ENCODE assay signal across 10 cellular contexts in the genomic region with DNA sequence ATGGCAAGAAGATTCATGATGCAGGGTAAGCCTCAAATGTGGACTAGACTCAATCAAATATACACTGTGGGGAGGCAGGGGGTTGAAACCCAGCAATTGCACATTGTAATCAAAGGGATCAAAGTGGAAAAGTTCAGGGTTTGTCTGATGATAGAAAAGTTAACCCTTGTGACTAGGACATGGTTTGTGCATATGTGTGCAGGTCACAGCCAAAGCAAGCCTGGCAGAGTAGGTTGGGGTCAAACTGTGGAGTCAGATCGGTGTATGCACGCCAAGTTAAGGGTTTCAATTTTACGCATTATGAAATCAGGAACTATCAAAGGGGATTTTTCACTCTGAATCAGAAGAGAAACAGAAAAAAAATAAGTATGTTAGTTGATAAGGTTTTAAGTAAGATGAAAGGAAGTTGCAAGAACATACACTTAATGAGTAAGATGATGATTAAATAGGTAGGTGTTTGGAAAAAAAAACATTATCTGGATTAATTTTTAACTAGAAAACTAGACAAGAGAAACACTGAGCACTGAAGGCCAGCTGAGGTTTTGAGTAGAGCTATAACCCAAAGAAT.
DNase-seq lines count a peak whose midpoint lies in the region; ATAC-seq and TF ChIP-seq lines count a peak whose summit lies in the region.
"Had no signal": no experiment of that assay in that cellular context is flagged by ENCODE, and none has a peak within 500 bp of the region (broad histone marks: within the 10 kb centered on the region; RNA-seq: fewer than 3 reads in every experiment).

No MANE protein-coding gene starts in this region.

- H3K4me3 ChIP-seq in right lobe of liver (peak overlapping the region in 2 of 3 donors; percentile 20 to 33), smooth muscle cell (no peak overlapping the region), OCI-LY7 (ENCODE audit: low read depth, low read length, poor library complexity, severe bottlenecking) (no peak overlapping the region)

- no TSS peak for BruUV-seq in OCI-LY7 (replicated peaks; lab: Mats Ljungman, UMichigan)

- no peak overlapping the region for H3K9ac ChIP-seq in smooth muscle cell (ENCODE audit: low read depth)

- DNase-seq in activated CD8-positive, alpha-beta memory T cell treated with anti-CD3 and anti-CD28 coated beads, Interleukin-2, amount 10 ng/mL, durations not matched to agents 7 days and 5 days, result peak; percentile 57
- no peak for DNase-seq in activated CD8-positive, alpha-beta memory T cell treated with anti-CD3 and anti-CD28 coated beads, Interleukin-2, amount 50 U/mL, for 4 hours
- peak; percentile 27 to 67 (median 50) for DNase-seq in right lobe of liver
- DNase-seq in retina, result no peak
- no peak for DNase-seq in smooth muscle cell (lab: John Stamatoyannopoulos, UW; ENCODE audit: unreplicated experiment)
- no peak for DNase-seq in OCI-LY7 (ENCODE audit: low spot score)
- DNase-seq: NCI-H510A treated with DMSO at 0.1 percent for 48 hours had no signal

- no peaks in the 10 kb centered on the region for H3F3A ChIP-seq in smooth muscle cell (ENCODE audit: low read depth)

- H3K4me1 ChIP-seq in right lobe of liver, result peaks cover 0 to 9% (median 0%) of the 10 kb centered on the region in 4 donors
- H3K4me1 ChIP-seq in smooth muscle cell (ENCODE audit: low read depth), result no peaks in the 10 kb centered on the region
- H3K4me1 ChIP-seq in OCI-LY7 (ENCODE audit: insufficient read depth, low read length, poor library complexity, severe bottlenecking), result no peaks in the 10 kb centered on the region

- H3K9me3 Mint-ChIP-seq in activated CD8-positive, alpha-beta memory T cell treated with anti-CD3 and anti-CD28 coated beads, Interleukin-2, amount 10 ng/mL, durations not matched to agents 7 days and 5 days (ENCODE audit: low read depth), result no peaks in the 10 kb centered on the region
- H3K9me3 Mint-ChIP-seq: activated naive CD4-positive, alpha-beta T cell treated with anti-CD3 and anti-CD28 coated beads, Interleukin-2, amount 50 U/mL, for 24 hours had no signal

- H3K9me2 ChIP-seq in OCI-LY7 (ENCODE audit: insufficient read depth, low read length), result no peaks in the 10 kb centered on the region

- H3K27me3 Mint-ChIP-seq in activated CD8-positive, alpha-beta memory T cell treated with anti-CD3 and anti-CD28 coated beads, Interleukin-2, amount 10 ng/mL, durations not matched to agents 7 days and 5 days, result peaks cover 3% of the 10 kb centered on the region
- H3K27me3 Mint-ChIP-seq: activated naive CD4-positive, alpha-beta T cell treated with anti-CD3 and anti-CD28 coated beads, Interleukin-2, amount 50 U/mL, for 24 hours had no signal

- intact Hi-C loops in right lobe of liver (cut with DNase I), result no loop called here
- intact Hi-C loops in OCI-LY7 (cut with micrococcal nuclease; ENCODE audit: unreplicated experiment), result loop anchor here (10.0 kb wide), 1 partner anchor 301 kb away; no protein-coding TSS in a partner anchor

- H3K36me3 ChIP-seq in right lobe of liver (no peaks in the 10 kb centered on the region), smooth muscle cell (ENCODE audit: low read depth) (no peaks in the 10 kb centered on the region), OCI-LY7 (ENCODE audit: insufficient read depth, low read length) (no peaks in the 10 kb centered on the region)

- H3K27me3 ChIP-seq in right lobe of liver (no peaks in the 10 kb centered on the region), smooth muscle cell (ENCODE audit: low read depth) (no peaks in the 10 kb centered on the region)

- TF ChIP-seq POLR2A in right lobe of liver (IDR thresholded peaks at IDR 0.05), result no peak

- H3K27ac ChIP-seq in right lobe of liver, result peak overlapping the region in 2 of 3 donors; percentile 27 to 35
- no peak overlapping the region for H3K27ac ChIP-seq in smooth muscle cell (ENCODE audit: low read depth)
- H3K27ac ChIP-seq in OCI-LY7 (ENCODE audit: low read depth, low read length, poor library complexity, severe bottlenecking), result no peak overlapping the region

- H2AFZ ChIP-seq in smooth muscle cell (ENCODE audit: low read depth) (no peak overlapping the region), OCI-LY7 (ENCODE audit: low read length) (no peak overlapping the region)

- H3K36me3 Mint-ChIP-seq in activated CD8-positive, alpha-beta memory T cell treated with anti-CD3 and anti-CD28 coated beads, Interleukin-2, amount 10 ng/mL, durations not matched to agents 7 days and 5 days, result no peaks in the 10 kb centered on the region
- H3K36me3 Mint-ChIP-seq: activated naive CD4-positive, alpha-beta T cell treated with anti-CD3 and anti-CD28 coated beads, Interleukin-2, amount 50 U/mL, for 24 hours had no signal

- H3K4me3 Mint-ChIP-seq in activated CD8-positive, alpha-beta memory T cell treated with anti-CD3 and anti-CD28 coated beads, Interleukin-2, amount 10 ng/mL, durations not matched to agents 7 days and 5 days, result no peak overlapping the region
- H3K4me3 Mint-ChIP-seq: activated naive CD4-positive, alpha-beta T cell treated with anti-CD3 and anti-CD28 coated beads, Interleukin-2, amount 50 U/mL, for 24 hours had no signal

- H3K79me2 ChIP-seq in smooth muscle cell (ENCODE audit: low read depth), result no peaks in the 10 kb centered on the region
- H3K79me2 ChIP-seq in OCI-LY7 (ENCODE audit: insufficient read depth, low read depth, low read length), result no peaks in the 10 kb centered on the region

- H3K4me2 ChIP-seq in smooth muscle cell, result no peak overlapping the region
- H3K4me2 ChIP-seq in OCI-LY7 (ENCODE audit: low read length), result no peak overlapping the region

- no peak for TF ChIP-seq CTCF in right lobe of liver (IDR thresholded peaks at IDR 0.05)
- no peak for TF ChIP-seq CTCF in smooth muscle cell (IDR thresholded peaks at IDR 0.05; ENCODE audit: borderline replicate concordance, insufficient read depth, poor library complexity, severe bottlenecking)
- TF ChIP-seq CTCF in OCI-LY7 (conservative IDR thresholded peaks at IDR 0.05; ENCODE audit: low read length), result no peak

- H3K27ac Mint-ChIP-seq in activated CD8-positive, alpha-beta memory T cell treated with anti-CD3 and anti-CD28 coated beads, Interleukin-2, amount 10 ng/mL, durations not matched to agents 7 days and 5 days, result no peak overlapping the region
- H3K27ac Mint-ChIP-seq: activated naive CD4-positive, alpha-beta T cell treated with anti-CD3 and anti-CD28 coated beads, Interleukin-2, amount 50 U/mL, for 24 hours had no signal

- H4K20me1 ChIP-seq in smooth muscle cell (ENCODE audit: low read depth) (no peaks in the 10 kb centered on the region), OCI-LY7 (ENCODE audit: insufficient read depth, low read length) (no peaks in the 10 kb centered on the region)

- CTCF ChIA-PET in activated CD8-positive, alpha-beta memory T cell treated with anti-CD3 and anti-CD28 coated beads, Interleukin-2, amount 10 ng/mL, durations not matched to agents 7 days and 5 days (lab: Charles Lee), result no interaction called here
- CTCF ChIA-PET in OCI-LY7 (lab: Charles Lee; ENCODE audit: unreplicated experiment), result no interaction called here

- H3K4me1 Mint-ChIP-seq in activated CD8-positive, alpha-beta memory T cell treated with anti-CD3 and anti-CD28 coated beads, Interleukin-2, amount 10 ng/mL, durations not matched to agents 7 days and 5 days, result peaks cover 13% of the 10 kb centered on the region
- H3K4me1 Mint-ChIP-seq: activated naive CD4-positive, alpha-beta T cell treated with anti-CD3 and anti-CD28 coated beads, Interleukin-2, amount 50 U/mL, for 24 hours had no signal

- WGBS in right lobe of liver (ENCODE audit: insufficient coverage, low coverage, low lambda C conversion rate, missing lambda C conversion rate), result 13% methylated on average over 3 of the region's 3 CpGs
- WGBS in smooth muscle cell (ENCODE audit: low lambda C conversion rate), result 94% methylated on average over 3 of the region's 3 CpGs

- peak; percentile 82 for ATAC-seq in activated CD8-positive, alpha-beta memory T cell treated with anti-CD3 and anti-CD28 coated beads, Interleukin-2, amount 10 ng/mL, durations not matched to agents 7 days and 5 days
- ATAC-seq in GM21717 (IDR thresholded peaks at IDR 0.05; ENCODE audit: unreplicated experiment) (peak; percentile 100), HG03139 (IDR thresholded peaks at IDR 0.05; ENCODE audit: unreplicated experiment) (peak; percentile 96), right lobe of liver (peak; percentile 91 to 98 (median 92))

- H3K9me3 ChIP-seq in right lobe of liver (no peaks in the 10 kb centered on the region), smooth muscle cell (replicated peaks; ENCODE audit: low read depth) (no peaks in the 10 kb centered on the region), OCI-LY7 (ENCODE audit: low read length) (no peaks in the 10 kb centered on the region)

- POLR2A ChIA-PET in OCI-LY7 (lab: Charles Lee), result no interaction called here

Comparison
In these comparisons a context has a peak if more than half of its experiments do, and no peak if none do; other contexts are left out.
1. DNase-seq: peak in activated CD8-positive, alpha-beta memory T cell treated with anti-CD3 and anti-CD28 coated beads, Interleukin-2, amount 10 ng/mL, durations not matched to agents 7 days and 5 days (single experiment) and right lobe of liver (3 of 3); none in activated CD8-positive, alpha-beta memory T cell treated with anti-CD3 and anti-CD28 coated beads, Interleukin-2, amount 50 U/mL, for 4 hours (single experiment), retina (single experiment), smooth muscle cell (single experiment) and OCI-LY7 (single experiment).
2. H3K27ac ChIP-seq: peak in right lobe of liver (2 of 3); none in smooth muscle cell (single experiment) and OCI-LY7 (single experiment).
3. H3K4me3 ChIP-seq: peak in right lobe of liver (2 of 3); none in smooth muscle cell (single experiment) and OCI-LY7 (single experiment).
4. Peak in every context shown above with its lines, with median percentiles within 50 percentile points of each other: ATAC-seq.